Comparison of ENCODE assay signal across 9 cellular contexts in the genomic region with DNA sequence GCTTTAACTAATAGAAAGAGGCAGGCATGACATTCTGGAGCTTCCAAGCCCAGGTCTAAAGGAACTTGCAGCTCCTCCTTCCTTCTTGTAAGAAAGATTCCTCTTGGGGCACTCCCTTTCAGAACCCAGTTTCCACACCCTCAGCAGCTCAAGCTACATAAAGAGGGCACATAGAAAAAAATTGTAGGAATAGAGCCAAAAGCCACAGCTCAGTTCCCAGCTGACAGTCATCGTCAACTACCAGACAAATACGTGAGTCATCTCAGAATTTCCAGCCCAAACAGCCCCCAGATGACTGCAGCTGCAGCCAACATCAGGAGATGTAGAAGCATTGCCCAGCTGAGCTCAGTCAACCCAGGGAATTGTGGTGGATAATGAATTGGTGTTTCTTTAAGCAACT.
DNase-seq lines count a peak whose midpoint lies in the region; ATAC-seq lines count a peak whose summit lies in the region.
"Had no signal": no experiment of that assay in that cellular context is flagged by ENCODE, and none has a peak within 500 bp of the region (broad histone marks: within the 10 kb centered on the region; RNA-seq: fewer than 3 reads in every experiment).

No MANE protein-coding gene starts in this region.

- ATAC-seq in GM19467 (IDR thresholded peaks at IDR 0.05; ENCODE audit: unreplicated experiment), result no peak

- no peaks in the 10 kb centered on the region for H3K36me3 ChIP-seq in BLaER1

- H3K4me2 ChIP-seq in BLaER1, result peak overlapping the region; percentile 47

- H3K27me3 ChIP-seq in BLaER1, result no peaks in the 10 kb centered on the region

- no peak overlapping the region for H3K4me3 ChIP-seq in BLaER1

- no peak overlapping the region for H3K27ac ChIP-seq in BLaER1

- DNase-seq in NCI-H69 (lab: John Stamatoyannopoulos, UW), result peak; percentile 56
- peak; percentile 36 for DNase-seq in dermis blood vessel endothelial cell
- DNase-seq in medulla oblongata (ENCODE audit: extremely low spot score), result peak; percentile 10
- DNase-seq in HPDE6-E6E7 (ENCODE audit: extremely low spot score), result no peak
- DNase-seq in germinal center (ENCODE audit: low spot score), result no peak
- DNase-seq in GM19240 (ENCODE audit: insufficient read length, low spot score), result no peak
- DNase-seq: NCI-H1436 had no signal

- no peak overlapping the region for H3K9ac ChIP-seq in BLaER1

- H3K9me3 ChIP-seq in BLaER1, result peaks cover 10% of the 10 kb centered on the region

- no peaks in the 10 kb centered on the region for H4K20me1 ChIP-seq in BLaER1

- peaks cover 44% of the 10 kb centered on the region for H3K4me1 ChIP-seq in BLaER1

Comparison
In these comparisons a context has a peak if more than half of its experiments do, and no peak if none do; other contexts are left out.
1. DNase-seq: peak in NCI-H69 (single experiment), dermis blood vessel endothelial cell (single experiment) and medulla oblongata (single experiment); none in HPDE6-E6E7 (single experiment), germinal center (single experiment) and GM19240 (single experiment).